20 cellular contexts compared by ENCODE assay signal in genomic region chr5:5342784-5343183, GRCh38.
DNase-seq lines count a peak whose midpoint lies in the region; ATAC-seq and TF ChIP-seq lines count a peak whose summit lies in the region.
"Had no signal": no experiment of that assay in that cellular context is flagged by ENCODE, and none has a peak within 500 bp of the region (broad histone marks: within the 10 kb centered on the region; RNA-seq: fewer than 3 reads in every experiment).

No MANE protein-coding gene starts in this region.

- H4K20me1 ChIP-seq in fibroblast of lung (ENCODE audit: control insufficient read depth, extremely low read depth, insufficient read depth, low read length), result no peaks in the 10 kb centered on the region

- H3K9ac ChIP-seq in fibroblast of lung (ENCODE audit: insufficient read depth, low read length), result no peak overlapping the region
- H3K9ac ChIP-seq: KMS-11 had no signal

- peaks cover 50% of the 10 kb centered on the region for H3K4me1 Mint-ChIP-seq in glutamatergic neuron (ENCODE audit: low read depth, unreplicated experiment)
- H3K4me1 Mint-ChIP-seq: activated CD4-positive, alpha-beta T cell treated with anti-CD3 and anti-CD28 coated beads, Interleukin-2, amount 10 ng/mL, durations not matched to agents 24 days and 14 days; activated naive CD4-positive, alpha-beta T cell treated with anti-CD3 and anti-CD28 coated beads, Interleukin-2, amount 50 U/mL, for 24 hours; naive B cell; stimulated activated naive B cell treated with anti-CD40 and anti-IgM and Interleukin-4, amounts not matched to agents 10 μg/mL and 1 μg/mL and 100 μg/mL, for 72 hours had no signal

- H3K27ac ChIP-seq in HEK293 (ENCODE audit: extremely low read depth, low read depth, low read length), result no peak overlapping the region
- H3K27ac ChIP-seq in RWPE2 (ENCODE audit: poor library complexity, severe bottlenecking), result peak overlapping the region; percentile 49
- no peak overlapping the region for H3K27ac ChIP-seq in fibroblast of lung (ENCODE audit: insufficient read depth, low read length)
- H3K27ac ChIP-seq: KMS-11 had no signal

- H3K79me2 ChIP-seq in fibroblast of lung (ENCODE audit: control insufficient read depth, insufficient read depth, low read length), result no peaks in the 10 kb centered on the region

- no peak for DNase-seq in RWPE2 (ENCODE audit: low spot score)
- DNase-seq in fibroblast of lung (ENCODE audit: low read depth in 2 of 2), result peak; percentile 36 to 83
- peak; percentile 45 for DNase-seq in skeletal muscle cell (ENCODE audit: low read depth)
- DNase-seq in glutamatergic neuron, result no peak
- DNase-seq: activated CD4-positive, alpha-beta T cell treated with anti-CD3 and anti-CD28 coated beads, Interleukin-2, amount 10 ng/mL, durations not matched to agents 24 days and 14 days; activated T-cell treated with anti-CD3 and anti-CD28 coated beads for 4 hours; CD4-positive, alpha-beta memory T cell; DND-41; effector memory CD4-positive, alpha-beta T cell; foreskin melanocyte; naive B cell; NCI-H1436; stimulated activated naive B cell treated with anti-CD40 and anti-IgM and Interleukin-4, amounts not matched to agents 10 μg/mL and 1 μg/mL and 100 μg/mL, for 72 hours; trophoblast cell had no signal

- H3K4me3 ChIP-seq in HEK293 (ENCODE audit: low read depth, low read length) (no peak overlapping the region), RWPE2 (ENCODE audit: severe bottlenecking) (no peak overlapping the region), fibroblast of lung (replicated peaks in 1 of 4; ENCODE audit: control extremely low read depth in 1 of 4, insufficient read depth in 1 of 4, low read depth in 3 of 4, low read length in 4 of 4) (no peak overlapping the region), skeletal muscle cell (ENCODE audit: low read depth, low read length) (no peak overlapping the region)

- no peaks in the 10 kb centered on the region for H3K36me3 ChIP-seq in HEK293 (ENCODE audit: control insufficient read depth in 2 of 2, insufficient read depth in 1 of 2, low read length in 2 of 2)
- no peaks in the 10 kb centered on the region for H3K36me3 ChIP-seq in RWPE2 (ENCODE audit: low read depth)
- H3K36me3 ChIP-seq in fibroblast of lung (ENCODE audit: control insufficient read depth, insufficient read depth, low read length), result no peaks in the 10 kb centered on the region

- TF ChIP-seq CTCF in HEK293 (tag by site-specific recombination; IDR thresholded peaks at IDR 0.05) (no peak), RWPE2 (IDR thresholded peaks at IDR 0.05; ENCODE audit: poor library complexity, severe bottlenecking) (no peak), fibroblast of lung (conservative IDR thresholded peaks at IDR 0.05 in 1 of 2, IDR thresholded peaks at IDR 0.05 in 1 of 2; ENCODE audit: low read depth in 1 of 2, low read length in 2 of 2) (no peak), glutamatergic neuron (IDR thresholded peaks at IDR 0.05; ENCODE audit: partially characterized antibody, unreplicated experiment) (no peak)

- POLR2A ChIA-PET in HEK293 (lab: Yijun Ruan, JAX), result interaction anchor here (0.7 kb wide), 1 partner anchor 21 kb away, joined by 3 read pairs; no protein-coding TSS in a partner anchor

- no peak overlapping the region for H3K4me3 Mint-ChIP-seq in glutamatergic neuron (ENCODE audit: unreplicated experiment)
- H3K4me3 Mint-ChIP-seq: activated CD4-positive, alpha-beta T cell treated with anti-CD3 and anti-CD28 coated beads, Interleukin-2, amount 10 ng/mL, durations not matched to agents 24 days and 14 days; activated naive CD4-positive, alpha-beta T cell treated with anti-CD3 and anti-CD28 coated beads, Interleukin-2, amount 50 U/mL, for 24 hours; CD4-positive, alpha-beta memory T cell; naive B cell; stimulated activated naive B cell treated with anti-CD40 and anti-IgM and Interleukin-4, amounts not matched to agents 10 μg/mL and 1 μg/mL and 100 μg/mL, for 72 hours had no signal

- no peaks in the 10 kb centered on the region for H3K9me3 ChIP-seq in HEK293 (ENCODE audit: control insufficient read depth, insufficient read depth, low read depth, low read length)
- no peaks in the 10 kb centered on the region for H3K9me3 ChIP-seq in RWPE2 (ENCODE audit: severe bottlenecking)
- H3K9me3 ChIP-seq in fibroblast of lung (ENCODE audit: control insufficient read depth, insufficient read depth, low read depth, low read length), result no peaks in the 10 kb centered on the region

- no peak overlapping the region for H2AFZ ChIP-seq in fibroblast of lung (ENCODE audit: low read length)

- CTCF ChIA-PET in HEK293 (lab: Yijun Ruan, JAX), result interaction anchor here (0.6 kb wide), 2 partner anchors 101 to 1112 kb away, joined by 3 to 5 read pairs; no protein-coding TSS in a partner anchor

- H3K9me3 Mint-ChIP-seq in glutamatergic neuron (ENCODE audit: unreplicated experiment), result peaks cover 19% of the 10 kb centered on the region
- H3K9me3 Mint-ChIP-seq: activated CD4-positive, alpha-beta T cell treated with anti-CD3 and anti-CD28 coated beads, Interleukin-2, amount 10 ng/mL, durations not matched to agents 24 days and 14 days; activated naive CD4-positive, alpha-beta T cell treated with anti-CD3 and anti-CD28 coated beads, Interleukin-2, amount 50 U/mL, for 24 hours had no signal

- H3K4me1 ChIP-seq in HEK293 (ENCODE audit: control insufficient read depth, insufficient read depth, low read length) (peaks cover 37% of the 10 kb centered on the region), RWPE2 (ENCODE audit: insufficient read depth, poor library complexity, severe bottlenecking) (peaks cover 33% of the 10 kb centered on the region), fibroblast of lung (ENCODE audit: control insufficient read depth, extremely low read depth, insufficient read depth, low read length) (no peaks in the 10 kb centered on the region)

- H3K27ac Mint-ChIP-seq in glutamatergic neuron (ENCODE audit: unreplicated experiment), result no peak overlapping the region
- H3K27ac Mint-ChIP-seq: activated CD4-positive, alpha-beta T cell treated with anti-CD3 and anti-CD28 coated beads, Interleukin-2, amount 10 ng/mL, durations not matched to agents 24 days and 14 days; activated naive CD4-positive, alpha-beta T cell treated with anti-CD3 and anti-CD28 coated beads, Interleukin-2, amount 50 U/mL, for 24 hours; CD4-positive, alpha-beta memory T cell; naive B cell; progenitor cell of endocrine pancreas; stimulated activated naive B cell treated with anti-CD40 and anti-IgM and Interleukin-4, amounts not matched to agents 10 μg/mL and 1 μg/mL and 100 μg/mL, for 72 hours had no signal

- H3K27me3 Mint-ChIP-seq in glutamatergic neuron (ENCODE audit: unreplicated experiment), result peaks cover 8% of the 10 kb centered on the region
- H3K27me3 Mint-ChIP-seq: activated CD4-positive, alpha-beta T cell treated with anti-CD3 and anti-CD28 coated beads, Interleukin-2, amount 10 ng/mL, durations not matched to agents 24 days and 14 days had no signal

- no peak overlapping the region for H3K4me2 ChIP-seq in fibroblast of lung (ENCODE audit: extremely low read depth, insufficient read depth, low read length)
- H3K4me2 ChIP-seq: KMS-11 had no signal

- H3K36me3 Mint-ChIP-seq in glutamatergic neuron (ENCODE audit: unreplicated experiment), result no peaks in the 10 kb centered on the region
- H3K36me3 Mint-ChIP-seq: CD4-positive, alpha-beta memory T cell; stimulated activated naive B cell treated with anti-CD40 and anti-IgM and Interleukin-4, amounts not matched to agents 10 μg/mL and 1 μg/mL and 100 μg/mL, for 72 hours had no signal

- peak; percentile 65 for ATAC-seq in RWPE2 (ENCODE audit: low read depth)
- no peak for ATAC-seq in GM18873 (IDR thresholded peaks at IDR 0.05; ENCODE audit: low FRiP score, unreplicated experiment)
- no peak for ATAC-seq in HG03469 (IDR thresholded peaks at IDR 0.05; ENCODE audit: unreplicated experiment)
- ATAC-seq: stimulated activated naive B cell treated with anti-CD40 and anti-IgM and Interleukin-4, amounts not matched to agents 10 μg/mL and 1 μg/mL and 100 μg/mL, for 72 hours had no signal

- H3K27me3 ChIP-seq in RWPE2 (ENCODE audit: insufficient read depth, poor library complexity, severe bottlenecking) (no peaks in the 10 kb centered on the region), fibroblast of lung (ENCODE audit: control insufficient read depth, insufficient read depth, low read length) (no peaks in the 10 kb centered on the region)

TF ChIP-seq in HEK293, 187 proteins besides CTCF, POLR2A, EP300 and RAD21 (continues in another document):
- TF ChIP-seq ZNF704 (tag by site-specific recombination; IDR thresholded peaks at IDR 0.05), result no peak
- no peak for TF ChIP-seq ZNF521 (tag by site-specific recombination; IDR thresholded peaks at IDR 0.05)
- TF ChIP-seq ZNF664 (tag by site-specific recombination; IDR thresholded peaks at IDR 0.05), result no peak
- TF ChIP-seq ZBTB6 (tag by site-specific recombination; IDR thresholded peaks at IDR 0.05), result no peak
- peak; percentile 69 for TF ChIP-seq ZNF692 (tag by site-specific recombination; IDR thresholded peaks at IDR 0.05)

Comparison
In these comparisons a context has a peak if more than half of its experiments do, and no peak if none do; other contexts are left out.
1. DNase-seq: peak in fibroblast of lung (2 of 2) and skeletal muscle cell (single experiment); none in RWPE2 (single experiment) and glutamatergic neuron (single experiment).